In genomic region chr1:153977250-153978240, GRCh38 we compare ENCODE assay signal across 1 cellular context.
TF ChIP-seq lines count a peak whose summit lies in the region.

Gene JTB, minus strand, starts transcription at chr1:153977674. Its CDS starts 422 bp downstream, at chr1:153977252.

TF ChIP-seq in HepG2, 621 proteins besides CTCF, POLR2A, EP300 and RAD21 (continued from another document and continues in another):
- TF ChIP-seq GATAD2A (CRISPR knock-in tag; IDR thresholded peaks at IDR 0.05) (0 out of 2 replicates have a peak, but pooled peaks have one; percentile 21), ZNF770 (CRISPR knock-in tag; IDR thresholded peaks at IDR 0.05) (peak; percentile 67), ZBTB33 (CRISPR knock-in tag; IDR thresholded peaks at IDR 0.05) (no peak), GFI1 (CRISPR knock-in tag; IDR thresholded peaks at IDR 0.05; ENCODE audit: borderline replicate concordance) (peak; percentile 57; the same call in 1 of the 2 replicates), ZSCAN29 (CRISPR knock-in tag; conservative IDR thresholded peaks at IDR 0.05) (peak; percentile 43; the same call in 1 of the 2 replicates), RAD51 (IDR thresholded peaks at IDR 0.05; ENCODE audit: borderline replicate concordance) (no peak), PRDM10 (CRISPR knock-in tag; IDR thresholded peaks at IDR 0.05; ENCODE audit: low read depth) (no peak), LBX2 (CRISPR knock-in tag; IDR thresholded peaks at IDR 0.05; ENCODE audit: borderline replicate concordance) (peak; percentile 80; the same call in 1 of the 2 replicates), MEIS1 (CRISPR knock-in tag; IDR thresholded peaks at IDR 0.05; ENCODE audit: borderline replicate concordance) (0 out of 2 replicates have a peak, but pooled peaks have one; percentile 61), NFIB (CRISPR knock-in tag; IDR thresholded peaks at IDR 0.05; ENCODE audit: borderline replicate concordance) (0 out of 2 replicates have a peak, but pooled peaks have one; percentile 62), PAXIP1 (CRISPR knock-in tag; conservative IDR thresholded peaks at IDR 0.05) (peak; percentile 52), DBP (CRISPR knock-in tag; IDR thresholded peaks at IDR 0.05; ENCODE audit: not compliant biosample characterization) (peak; percentile 59), MIXL1 (CRISPR knock-in tag; IDR thresholded peaks at IDR 0.05) (peak; percentile 38; the same call in 1 of the 2 replicates), TCF12 (IDR thresholded peaks at IDR 0.05) (no peak), TCF12 (CRISPR knock-in tag; IDR thresholded peaks at IDR 0.05) (peak; percentile 77; the same call in 1 of the 2 replicates), U2AF1 (optimal IDR thresholded peaks at IDR 0.05; ENCODE audit: low read depth, low read length) (no peak), ZNF850 (CRISPR knock-in tag; conservative IDR thresholded peaks at IDR 0.05) (no peak), TEF (CRISPR knock-in tag; IDR thresholded peaks at IDR 0.05) (no peak), PRPF4 (IDR thresholded peaks at IDR 0.05; ENCODE audit: low read depth, low read length, poor library complexity, severe bottlenecking) (no peak), NFYB (CRISPR knock-in tag; IDR thresholded peaks at IDR 0.05) (peak; percentile 76), HMG20A (CRISPR knock-in tag; IDR thresholded peaks at IDR 0.05; ENCODE audit: borderline replicate concordance) (no peak), NRL (CRISPR knock-in tag; IDR thresholded peaks at IDR 0.05; ENCODE audit: borderline replicate concordance) (peak; percentile 75; the same call in 1 of the 2 replicates), MED1 (CRISPR knock-in tag; IDR thresholded peaks at IDR 0.05) (no peak; the same call in 1 of the 2 replicates), MTA1 (CRISPR knock-in tag; IDR thresholded peaks at IDR 0.05; ENCODE audit: borderline replicate concordance) (peak; percentile 77; the same call in 1 of the 2 replicates), HOXA5 (CRISPR knock-in tag; IDR thresholded peaks at IDR 0.05) (peak; percentile 56; the same call in 1 of the 2 replicates), KLF13 (CRISPR knock-in tag; IDR thresholded peaks at IDR 0.05) (peak; percentile 39; the same call in 1 of the 2 replicates), ZNF720 (CRISPR knock-in tag; IDR thresholded peaks at IDR 0.05) (no peak), ZNF567 (CRISPR knock-in tag; IDR thresholded peaks at IDR 0.05; ENCODE audit: borderline replicate concordance) (peak; percentile 69; the same call in 1 of the 2 replicates), POLR2AphosphoS5 (IDR thresholded peaks at IDR 0.05; ENCODE audit: low read depth, low read length) (peak; percentile 79), ZNF17 (CRISPR knock-in tag; IDR thresholded peaks at IDR 0.05) (peak; percentile 25; the same call in 1 of the 2 replicates), ZNF639 (CRISPR knock-in tag; conservative IDR thresholded peaks at IDR 0.05) (peak; percentile 86), ZNF431 (CRISPR knock-in tag; IDR thresholded peaks at IDR 0.05; ENCODE audit: borderline replicate concordance, low read depth) (0 out of 2 replicates have a peak, but pooled peaks have one; percentile 15), ZFYVE20 (CRISPR knock-in tag; IDR thresholded peaks at IDR 0.05; ENCODE audit: borderline replicate concordance, low read depth) (0 out of 2 replicates have a peak, but pooled peaks have one; percentile 69), PAF1 (CRISPR knock-in tag; IDR thresholded peaks at IDR 0.05) (no peak)
